Comparison of ENCODE assay signal across 19 cellular contexts in the genomic region with DNA sequence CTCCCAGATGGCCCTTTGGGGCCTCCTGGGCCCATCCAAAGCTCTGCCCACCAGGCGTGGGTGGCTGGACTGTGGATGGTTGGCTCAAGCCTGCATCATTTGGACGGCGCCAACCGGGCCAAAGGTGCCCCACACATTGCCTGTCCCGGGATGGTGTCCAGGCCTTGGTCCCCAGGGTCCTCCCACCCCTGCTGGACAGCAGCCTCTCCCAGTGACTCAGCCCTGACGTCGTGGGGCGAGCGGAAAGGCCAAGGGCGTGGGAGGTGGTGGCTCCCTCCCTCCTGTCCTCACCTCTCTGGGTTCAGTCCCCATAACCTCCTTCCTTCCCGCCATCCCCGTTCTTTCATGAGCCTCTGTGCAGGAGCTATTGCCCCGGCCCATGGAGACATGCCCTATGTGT. TPM values are rescaled to one million over a fixed set of nuclear protein-coding genes. Genes with fewer than 3 reads are reported as not detected.
DNase-seq lines count a peak whose midpoint lies in the region; ATAC-seq and TF ChIP-seq lines count a peak whose summit lies in the region.
"Had no signal": no experiment of that assay in that cellular context is flagged by ENCODE, and none has a peak within 500 bp of the region (broad histone marks: within the 10 kb centered on the region; RNA-seq: fewer than 3 reads in every experiment).

No MANE protein-coding gene starts in this region.

- no peaks in the 10 kb centered on the region for H3K79me2 ChIP-seq in GM23338 (replicated peaks; ENCODE audit: insufficient read depth)

- no peak for TF ChIP-seq CTCF in HEK293 (tag by site-specific recombination; IDR thresholded peaks at IDR 0.05)
- no peak for TF ChIP-seq CTCF in coronary artery (IDR thresholded peaks at IDR 0.05)
- TF ChIP-seq CTCF in GM23338 (conservative IDR thresholded peaks at IDR 0.05; ENCODE audit: low read depth in 2 of 2), result no peak

- H3K4me2 ChIP-seq in GM23338, result no peak overlapping the region

- no peak overlapping the region for H3K27ac Mint-ChIP-seq in GM23338
- no peak overlapping the region for H3K27ac Mint-ChIP-seq in activated CD8-positive, alpha-beta T cell treated with anti-CD3 and anti-CD28 coated beads, Interleukin-2, amount 10 ng/mL, durations not matched to agents 7 days and 5 days
- H3K27ac Mint-ChIP-seq: activated naive CD4-positive, alpha-beta T cell treated with anti-CD3 and anti-CD28 coated beads, Interleukin-2, amount 10 ng/mL, durations not matched to agents 7 days and 5 days; brain; IgD-negative memory B cell; type B pancreatic cell had no signal

- no peaks in the 10 kb centered on the region for H3K27me3 ChIP-seq in GM23338 (ENCODE audit: insufficient read depth)

- H3K4me3 Mint-ChIP-seq in GM23338, result no peak overlapping the region
- no peak overlapping the region for H3K4me3 Mint-ChIP-seq in activated CD8-positive, alpha-beta T cell treated with anti-CD3 and anti-CD28 coated beads, Interleukin-2, amount 10 ng/mL, durations not matched to agents 7 days and 5 days
- H3K4me3 Mint-ChIP-seq: activated naive CD4-positive, alpha-beta T cell treated with anti-CD3 and anti-CD28 coated beads, Interleukin-2, amount 10 ng/mL, durations not matched to agents 7 days and 5 days; brain; IgD-negative memory B cell; type B pancreatic cell had no signal

- H3K36me3 Mint-ChIP-seq in GM23338 (ENCODE audit: low read depth), result no peaks in the 10 kb centered on the region
- H3K36me3 Mint-ChIP-seq in activated CD8-positive, alpha-beta T cell treated with anti-CD3 and anti-CD28 coated beads, Interleukin-2, amount 10 ng/mL, durations not matched to agents 7 days and 5 days (ENCODE audit: low read depth), result no peaks in the 10 kb centered on the region
- H3K36me3 Mint-ChIP-seq: activated naive CD4-positive, alpha-beta T cell treated with anti-CD3 and anti-CD28 coated beads, Interleukin-2, amount 10 ng/mL, durations not matched to agents 7 days and 5 days; brain; IgD-negative memory B cell; type B pancreatic cell had no signal

- CTCF ChIA-PET in HEK293 (lab: Yijun Ruan, JAX), result interaction anchor here (0.9 to 4.2 kb wide), 6 partner anchors 11 to 71 kb away, joined by 3 to 28 read pairs (median 4); no protein-coding TSS in a partner anchor
- CTCF ChIA-PET in activated CD8-positive, alpha-beta T cell treated with anti-CD3 and anti-CD28 coated beads, Interleukin-2, amount 10 ng/mL, durations not matched to agents 7 days and 5 days (lab: Charles Lee), result interaction anchor here (1.9 kb wide), 1 partner anchor 26 kb away, joined by 5 read pairs; no protein-coding TSS in a partner anchor

- H3K27me3 Mint-ChIP-seq in GM23338 (ENCODE audit: insufficient read depth, low read depth, poor library complexity), result peaks cover 10% of the 10 kb centered on the region
- peaks cover 9% of the 10 kb centered on the region for H3K27me3 Mint-ChIP-seq in activated CD8-positive, alpha-beta T cell treated with anti-CD3 and anti-CD28 coated beads, Interleukin-2, amount 10 ng/mL, durations not matched to agents 7 days and 5 days (ENCODE audit: low read depth)

- ATAC-seq in left ventricle myocardium superior (peak; percentile 88), HG03469 (IDR thresholded peaks at IDR 0.05; ENCODE audit: unreplicated experiment) (no peak), GM23338 (no peak), HG03196 (IDR thresholded peaks at IDR 0.05; ENCODE audit: unreplicated experiment) (no peak)
- ATAC-seq in activated CD8-positive, alpha-beta T cell treated with anti-CD3 and anti-CD28 coated beads, Interleukin-2, amount 10 ng/mL, durations not matched to agents 7 days and 5 days, result no peak

- intact Hi-C loops in left ventricle myocardium superior (cut with micrococcal nuclease), result no loop called here

- no peaks in the 10 kb centered on the region for H3F3A ChIP-seq in GM23338 (replicated peaks; ENCODE audit: low read depth)

- H3K4me3 ChIP-seq in HEK293 (ENCODE audit: low read depth, low read length) (no peak overlapping the region), coronary artery (peak overlapping the region; percentile 25), GM23338 (no peak overlapping the region)

- H3K9me3 Mint-ChIP-seq in GM23338, result no peaks in the 10 kb centered on the region
- H3K9me3 Mint-ChIP-seq in activated CD8-positive, alpha-beta T cell treated with anti-CD3 and anti-CD28 coated beads, Interleukin-2, amount 10 ng/mL, durations not matched to agents 7 days and 5 days (ENCODE audit: insufficient read depth), result no peaks in the 10 kb centered on the region
- H3K9me3 Mint-ChIP-seq: activated naive CD4-positive, alpha-beta T cell treated with anti-CD3 and anti-CD28 coated beads, Interleukin-2, amount 10 ng/mL, durations not matched to agents 7 days and 5 days; IgD-negative memory B cell; type B pancreatic cell had no signal

- H3K4me1 ChIP-seq in HEK293 (ENCODE audit: control insufficient read depth, insufficient read depth, low read length) (no peaks in the 10 kb centered on the region), GM23338 (ENCODE audit: insufficient read depth) (no peaks in the 10 kb centered on the region)

- no peaks in the 10 kb centered on the region for H3K9me3 ChIP-seq in HEK293 (ENCODE audit: control insufficient read depth, insufficient read depth, low read depth, low read length)

- H3K4me1 Mint-ChIP-seq in GM23338, result no peaks in the 10 kb centered on the region; the same call in 2 of the 3 replicates
- H3K4me1 Mint-ChIP-seq in activated CD8-positive, alpha-beta T cell treated with anti-CD3 and anti-CD28 coated beads, Interleukin-2, amount 10 ng/mL, durations not matched to agents 7 days and 5 days (ENCODE audit: low read depth), result no peaks in the 10 kb centered on the region
- H3K4me1 Mint-ChIP-seq: activated naive CD4-positive, alpha-beta T cell treated with anti-CD3 and anti-CD28 coated beads, Interleukin-2, amount 10 ng/mL, durations not matched to agents 7 days and 5 days; brain had no signal

- POLR2A ChIA-PET in HEK293 (lab: Yijun Ruan, JAX), result interaction anchor here (1.0 kb wide), 1 partner anchor 10 kb away, joined by 3 read pairs; no protein-coding TSS in a partner anchor
- POLR2A ChIA-PET in activated CD8-positive, alpha-beta T cell treated with anti-CD3 and anti-CD28 coated beads, Interleukin-2, amount 10 ng/mL, durations not matched to agents 7 days and 5 days (lab: Charles Lee), result no interaction called here

- H3K27ac ChIP-seq in HEK293 (ENCODE audit: extremely low read depth, low read depth, low read length) (no peak overlapping the region), coronary artery (no peak overlapping the region), GM23338 (ENCODE audit: low read depth) (no peak overlapping the region)
- H3K27ac ChIP-seq: C4-2B had no signal

- no peaks in the 10 kb centered on the region for H3K9me2 ChIP-seq in GM23338 (ENCODE audit: insufficient read depth)

- no peak overlapping the region for H2AFZ ChIP-seq in GM23338

- H3K36me3 ChIP-seq in HEK293 (ENCODE audit: control insufficient read depth in 2 of 2, insufficient read depth in 1 of 2, low read length in 2 of 2) (no peaks in the 10 kb centered on the region), GM23338 (ENCODE audit: insufficient read depth) (no peaks in the 10 kb centered on the region)

- H4K20me1 ChIP-seq in GM23338 (replicated peaks; ENCODE audit: insufficient read depth), result no peaks in the 10 kb centered on the region

- DNase-seq in coronary artery (ENCODE audit: low spot score), result peak; percentile 82
- DNase-seq in left ventricle myocardium superior, result peak; percentile 83
- DNase-seq in stromal cell of bone marrow (ENCODE audit: low read depth), result peak; percentile 71
- DNase-seq in GM23338 (ENCODE audit: low spot score), result no peak
- DNase-seq in activated CD8-positive, alpha-beta T cell treated with anti-CD3 and anti-CD28 coated beads, Interleukin-2, amount 10 ng/mL, durations not matched to agents 7 days and 5 days, result no peak
- DNase-seq: activated CD4-positive, alpha-beta T cell treated with anti-CD3 and anti-CD28 coated beads for 1 hour; activated naive CD4-positive, alpha-beta T cell treated with anti-CD3 and anti-CD28 coated beads, Interleukin-2, amount 10 ng/mL, durations not matched to agents 7 days and 5 days; dermis blood vessel endothelial cell; NCI-H1092 treated with DMSO at 0.1 percent for 48 hours; NK-92 treated with Interleukin-12 subunit alpha and Interleukin-12 subunit beta, amount 100 ng/mL, for 24 hours; SHP77; stimulated activated naive CD4-positive, alpha-beta T cell had no signal

TF ChIP-seq in HEK293, 187 proteins besides CTCF, POLR2A, EP300 and RAD21 (continues in another document):
- TF ChIP-seq, protein P1, sequence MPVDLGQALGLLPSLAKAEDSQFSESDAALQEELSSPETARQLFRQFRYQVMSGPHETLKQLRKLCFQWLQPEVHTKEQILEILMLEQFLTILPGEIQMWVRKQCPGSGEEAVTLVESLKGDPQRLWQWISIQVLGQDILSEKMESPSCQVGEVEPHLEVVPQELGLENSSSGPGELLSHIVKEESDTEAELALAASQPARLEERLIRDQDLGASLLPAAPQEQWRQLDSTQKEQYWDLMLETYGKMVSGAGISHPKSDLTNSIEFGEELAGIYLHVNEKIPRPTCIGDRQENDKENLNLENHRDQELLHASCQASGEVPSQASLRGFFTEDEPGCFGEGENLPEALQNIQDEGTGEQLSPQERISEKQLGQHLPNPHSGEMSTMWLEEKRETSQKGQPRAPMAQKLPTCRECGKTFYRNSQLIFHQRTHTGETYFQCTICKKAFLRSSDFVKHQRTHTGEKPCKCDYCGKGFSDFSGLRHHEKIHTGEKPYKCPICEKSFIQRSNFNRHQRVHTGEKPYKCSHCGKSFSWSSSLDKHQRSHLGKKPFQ (tag by site-specific recombination; IDR thresholded peaks at IDR 0.05), result no peak
- TF ChIP-seq ZNF670 (tag by site-specific recombination; IDR thresholded peaks at IDR 0.05; ENCODE audit: low read depth), result no peak

TF ChIP-seq in GM23338, 12 proteins besides CTCF, POLR2A, EP300 and RAD21 (continues in another document):
- TF ChIP-seq EZH2 (IDR thresholded peaks at IDR 0.05; ENCODE audit: low read depth, unreplicated experiment) (no peak), ZNF331 (CRISPR knock-in tag; IDR thresholded peaks at IDR 0.05; ENCODE audit: low read depth) (no peak), ZNF114 (CRISPR knock-in tag; IDR thresholded peaks at IDR 0.05) (no peak)
- TF ChIP-seq, protein P2, sequence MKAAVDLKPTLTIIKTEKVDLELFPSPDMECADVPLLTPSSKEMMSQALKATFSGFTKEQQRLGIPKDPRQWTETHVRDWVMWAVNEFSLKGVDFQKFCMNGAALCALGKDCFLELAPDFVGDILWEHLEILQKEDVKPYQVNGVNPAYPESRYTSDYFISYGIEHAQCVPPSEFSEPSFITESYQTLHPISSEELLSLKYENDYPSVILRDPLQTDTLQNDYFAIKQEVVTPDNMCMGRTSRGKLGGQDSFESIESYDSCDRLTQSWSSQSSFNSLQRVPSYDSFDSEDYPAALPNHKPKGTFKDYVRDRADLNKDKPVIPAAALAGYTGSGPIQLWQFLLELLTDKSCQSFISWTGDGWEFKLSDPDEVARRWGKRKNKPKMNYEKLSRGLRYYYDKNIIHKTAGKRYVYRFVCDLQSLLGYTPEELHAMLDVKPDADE (IDR thresholded peaks at IDR 0.05), result no peak

RNA-seq across cellular contexts. Expression of gene DLX4, which starts 42.1 kb away (rescaled TPM):
- not detected for total RNA-seq in left ventricle myocardium superior
- total RNA-seq in GM23338 (2014; rRNA removed; shearing (Covaris generic)), result 0.10 and 0.58 TPM in 2 replicates
- 0.79 and 0.80 TPM in 2 replicates for polyA plus RNA-seq in GM23338 (2016; fragmentation: Nextera tagmentation; extraction: Ambion mirVana)
- total RNA-seq in activated CD8-positive, alpha-beta T cell treated with anti-CD3 and anti-CD28 coated beads, Interleukin-2, amount 10 ng/mL, durations not matched to agents 7 days and 5 days, result not detected
- total RNA-seq: dermis blood vessel endothelial cell had no signal
- polyA plus RNA-seq: IgD-negative memory B cell had no signal

Comparison
In these comparisons a context has a peak if more than half of its experiments do, and no peak if none do; other contexts are left out.
1. DNase-seq: peak in coronary artery (single experiment), left ventricle myocardium superior (single experiment) and stromal cell of bone marrow (single experiment); none in GM23338 (single experiment) and activated CD8-positive, alpha-beta T cell treated with anti-CD3 and anti-CD28 coated beads, Interleukin-2, amount 10 ng/mL, durations not matched to agents 7 days and 5 days (single experiment).